Comparison of ENCODE assay signal across 1 cellular context in the genomic region with DNA sequence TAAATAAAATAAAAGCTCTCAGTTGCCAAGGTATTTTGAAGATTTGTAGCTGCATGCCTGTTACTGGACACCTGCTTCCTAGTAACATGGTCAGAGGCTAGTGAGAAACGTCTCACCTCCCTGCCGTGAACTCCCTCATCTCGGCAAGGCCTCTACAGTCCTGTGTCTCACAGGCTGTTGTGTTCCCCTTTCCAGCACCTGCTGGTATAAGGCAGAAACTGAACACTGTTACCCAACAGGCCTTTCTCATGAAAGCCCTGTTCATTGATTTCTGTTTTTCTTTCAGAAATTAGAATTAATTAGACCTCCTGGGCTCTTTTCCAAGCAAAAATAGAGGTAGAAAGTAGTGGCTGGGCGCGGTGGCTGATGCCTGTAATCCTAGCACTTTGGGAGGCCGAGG.
TF ChIP-seq lines count a peak whose summit lies in the region.

No MANE protein-coding gene starts in this region.

TF ChIP-seq in HCT116, 20 proteins besides CTCF, POLR2A, EP300 and RAD21 (continued from another document):
- TF ChIP-seq CEBPB (IDR thresholded peaks at IDR 0.05; ENCODE audit: low read depth) (no peak), YY1 (IDR thresholded peaks at IDR 0.05; ENCODE audit: extremely low read depth, insufficient replicate concordance, low read depth, low read length) (no peak), SP1 (IDR thresholded peaks at IDR 0.05; ENCODE audit: low read depth) (no peak), FOSL1 (IDR thresholded peaks at IDR 0.05; ENCODE audit: low read depth) (no peak), CBX3 (IDR thresholded peaks at IDR 0.05; ENCODE audit: low read depth) (no peak), MAX (IDR thresholded peaks at IDR 0.05) (no peak), ZFX (IDR thresholded peaks at IDR 0.05) (no peak), EZH2phosphoT487 (IDR thresholded peaks at IDR 0.05; ENCODE audit: borderline replicate concordance) (no peak), SRF (IDR thresholded peaks at IDR 0.05; ENCODE audit: low read depth) (no peak), ELF1 (IDR thresholded peaks at IDR 0.05; ENCODE audit: borderline replicate concordance, low read depth) (no peak)
- TF ChIP-seq, protein P1, sequence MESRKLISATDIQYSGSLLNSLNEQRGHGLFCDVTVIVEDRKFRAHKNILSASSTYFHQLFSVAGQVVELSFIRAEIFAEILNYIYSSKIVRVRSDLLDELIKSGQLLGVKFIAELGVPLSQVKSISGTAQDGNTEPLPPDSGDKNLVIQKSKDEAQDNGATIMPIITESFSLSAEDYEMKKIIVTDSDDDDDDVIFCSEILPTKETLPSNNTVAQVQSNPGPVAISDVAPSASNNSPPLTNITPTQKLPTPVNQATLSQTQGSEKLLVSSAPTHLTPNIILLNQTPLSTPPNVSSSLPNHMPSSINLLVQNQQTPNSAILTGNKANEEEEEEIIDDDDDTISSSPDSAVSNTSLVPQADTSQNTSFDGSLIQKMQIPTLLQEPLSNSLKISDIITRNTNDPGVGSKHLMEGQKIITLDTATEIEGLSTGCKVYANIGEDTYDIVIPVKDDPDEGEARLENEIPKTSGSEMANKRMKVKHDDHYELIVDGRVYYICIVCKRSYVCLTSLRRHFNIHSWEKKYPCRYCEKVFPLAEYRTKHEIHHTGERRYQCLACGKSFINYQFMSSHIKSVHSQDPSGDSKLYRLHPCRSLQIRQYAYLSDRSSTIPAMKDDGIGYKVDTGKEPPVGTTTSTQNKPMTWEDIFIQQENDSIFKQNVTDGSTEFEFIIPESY (IDR thresholded peaks at IDR 0.05; ENCODE audit: extremely low read depth, insufficient replicate concordance, low read length), result no peak
